In genomic region chr2:80238692-80239469, GRCh38 we compare ENCODE assay signal across 8 cellular contexts.
DNase-seq lines count a peak whose midpoint lies in the region; ATAC-seq, FAIRE-seq and TF ChIP-seq lines count a peak whose summit lies in the region.

No MANE protein-coding gene starts in this region.

- H2BK5ac ChIP-seq in H1 (ENCODE audit: low read depth, low read length): no peak overlapping the region

- no peak overlapping the region for H3K18ac ChIP-seq in H1 (ENCODE audit: extremely low read depth, low read length)

- no peak overlapping the region for H3K14ac ChIP-seq in H1 (ENCODE audit: insufficient read length)

- H4K91ac ChIP-seq in H1 (replicated peaks; ENCODE audit: insufficient read length, low read length): no peak overlapping the region

- H3K27me3 Mint-ChIP-seq in nephron progenitor cell (ENCODE audit: low read depth, poor library complexity): no peaks in the 10 kb centered on the region

- no peak overlapping the region for H3K9ac ChIP-seq in H1 (replicated peaks in 1 of 4; ENCODE audit: extremely low read depth in 1 of 4, low read depth in 3 of 4, low read length in 3 of 4)

- H3K4me2 ChIP-seq in H1 (ENCODE audit: insufficient read depth in 1 of 2, low read depth in 2 of 2, low read length in 2 of 2): no peak overlapping the region

- POLR2A ChIA-PET in H1 (lab: Charles Lee; ENCODE audit: partially characterized antibody): no interaction called here

- H3K23ac ChIP-seq in H1 (ENCODE audit: insufficient read length): no peak overlapping the region

- peak; percentile 41 to 65 for TF ChIP-seq RAD21 in H1 (IDR thresholded peaks at IDR 0.05 in 1 of 2, conservative IDR thresholded peaks at IDR 0.05 in 1 of 2; ENCODE audit: low read depth in 2 of 2, low read length in 2 of 2)

- peak overlapping the region; percentile 32 for H3K56ac ChIP-seq in H1 (replicated peaks; ENCODE audit: insufficient read length, low read depth, low read length)

- no peak overlapping the region for H2BK15ac ChIP-seq in H1 (ENCODE audit: low read length)

- no peaks in the 10 kb centered on the region for H3K36me3 ChIP-seq in H1 (ENCODE audit: control insufficient read depth in 2 of 4, insufficient read depth in 4 of 4, low read length in 3 of 4)

- peak; percentile 54 to 79 (median 64) for TF ChIP-seq CTCF in H1 (IDR thresholded peaks at IDR 0.05; ENCODE audit: control extremely low read depth in 1 of 3, insufficient read depth in 1 of 3, low read depth in 1 of 3, low read length in 3 of 3)
- peak; percentile 72 for TF ChIP-seq CTCF in nephron progenitor cell (IDR thresholded peaks at IDR 0.05)

- no peak overlapping the region for H4K5ac ChIP-seq in H1 (ENCODE audit: insufficient read length, low read depth, low read length)

- H3K23me2 ChIP-seq in H1 (ENCODE audit: low read depth, low read length): no peaks in the 10 kb centered on the region

- H3K79me2 ChIP-seq in H1 (ENCODE audit: control insufficient read depth in 1 of 2, insufficient read depth in 2 of 2, low read length in 2 of 2): no peaks in the 10 kb centered on the region

- peaks cover 3% of the 10 kb centered on the region for H3K9me3 Mint-ChIP-seq in nephron progenitor cell

- peak; percentile 78 for FAIRE-seq in H1 (lab: Jason Lieb, UNC)

- ATAC-seq in HG02870 (IDR thresholded peaks at IDR 0.05; ENCODE audit: unreplicated experiment): no peak
- no peak for ATAC-seq in GM19463 (IDR thresholded peaks at IDR 0.05; ENCODE audit: unreplicated experiment)
- no peak for ATAC-seq in GM21381 (IDR thresholded peaks at IDR 0.05; ENCODE audit: unreplicated experiment)

- no peak overlapping the region for H3K4me3 Mint-ChIP-seq in nephron progenitor cell

- no peak overlapping the region for H3K4ac ChIP-seq in H1 (replicated peaks; ENCODE audit: insufficient read length, low read depth, low read length)

- H3K4me3 ChIP-seq in H1 (ENCODE audit: extremely low read depth in 1 of 4, insufficient read depth in 2 of 4, low read depth in 3 of 4, low read length in 4 of 4): no peak overlapping the region

- H2AFZ ChIP-seq in H1 (ENCODE audit: low read length): peak overlapping the region; percentile 79; the same call in 1 of the 2 replicates

- H2AK5ac ChIP-seq in H1 (ENCODE audit: low read depth, low read length): no peak overlapping the region

- no peaks in the 10 kb centered on the region for H3K36me3 Mint-ChIP-seq in nephron progenitor cell (ENCODE audit: low read depth)

- no peaks in the 10 kb centered on the region for H3K4me1 Mint-ChIP-seq in nephron progenitor cell

- H2BK120ac ChIP-seq in H1 (replicated peaks; ENCODE audit: low read depth, low read length): no peak overlapping the region

- H3K9me3 ChIP-seq in H1 (ENCODE audit: insufficient read depth in 2 of 2, low read depth in 1 of 2, low read length in 1 of 2): no peaks in the 10 kb centered on the region

- H2BK12ac ChIP-seq in H1 (ENCODE audit: low read depth, low read length): 0 out of 2 replicates have a peak overlapping the region, but pooled peaks have one; percentile 13

- H3K27me3 ChIP-seq in H1 (replicated peaks in 1 of 4; ENCODE audit: control insufficient read depth in 3 of 4, extremely low read depth in 1 of 4, insufficient read depth in 3 of 4, low read length in 3 of 4): no peaks in the 10 kb centered on the region

- H3K79me1 ChIP-seq in H1 (ENCODE audit: low read depth, low read length): no peaks in the 10 kb centered on the region

- H4K20me1 ChIP-seq in H1 (replicated peaks in 1 of 2; ENCODE audit: control insufficient read depth in 1 of 2, insufficient read depth in 2 of 2, low read length in 2 of 2): no peaks in the 10 kb centered on the region

- H4K8ac ChIP-seq in H1 (ENCODE audit: extremely low read depth, insufficient read depth, low read length): no peak overlapping the region

- no peak overlapping the region for H2BK20ac ChIP-seq in H1 (ENCODE audit: low read length)

- no peak for TF ChIP-seq EP300 in H1 (IDR thresholded peaks at IDR 0.05; ENCODE audit: borderline replicate concordance in 1 of 2, low read depth in 2 of 2, low read length in 2 of 2)

- CTCF ChIA-PET in H1 (lab: Charles Lee; ENCODE audit: partially characterized antibody): interaction anchor here (0.6 to 3.1 kb wide), 61 partner anchors 8 to 336 kb away, joined by 3 to 60 read pairs (median 4); no protein-coding TSS in a partner anchor

- H3K4me1 ChIP-seq in H1 (replicated peaks in 1 of 4; ENCODE audit: control insufficient read depth in 3 of 4, insufficient read depth in 4 of 4, low read length in 3 of 4): no peaks in the 10 kb centered on the region

- DNase-seq in stimulated activated CD4-positive, alpha-beta T cell treated with anti-CD3 and anti-CD28 coated beads, Interleukin-12 subunit alpha, Interleukin-12 subunit beta, amount 100 ng/mL, for 4 hours: peak; percentile 1
- no peak for DNase-seq in stimulated activated CD4-positive, alpha-beta T cell treated with anti-CD3 and anti-CD28 coated beads, Interleukin-4, amount 100 ng/mL, for 24 hours
- DNase-seq in NCI-H526 (lab: John Stamatoyannopoulos, UW) (peak; percentile 4 to 42), H1 (ENCODE audit: low read depth in 1 of 2, low spot score in 2 of 2) (peak in 1 of 2 experiments; percentile 80), nephron progenitor cell (peak; percentile 54)

- TF ChIP-seq POLR2A in H1 (IDR thresholded peaks at IDR 0.05; ENCODE audit: control extremely low read depth in 1 of 2, low read depth in 2 of 2, low read length in 2 of 2): no peak

- 57% methylated on average over 11 of the region's 11 CpGs; no CpG with 5 or more reads in 1 of the 2 experiments for WGBS in H1 (ENCODE audit: extremely low coverage in 1 of 2, insufficient coverage in 1 of 2, insufficient read length in 1 of 2, insufficient replicate concordance in 2 of 2, low coverage in 1 of 2, low lambda C conversion rate in 2 of 2, missing lambda C conversion rate in 1 of 2), 2 experiments

- no peak overlapping the region for H3K27ac Mint-ChIP-seq in nephron progenitor cell

- no peak overlapping the region for H3K27ac ChIP-seq in H1 (ENCODE audit: low read depth, low read length)

TF ChIP-seq in H1, 55 proteins besides CTCF, POLR2A, EP300 and RAD21:
- TF ChIP-seq KDM1A (IDR thresholded peaks at IDR 0.05; ENCODE audit: borderline replicate concordance, low read length): no peak
- no peak for TF ChIP-seq EGR1 (IDR thresholded peaks at IDR 0.05; ENCODE audit: borderline replicate concordance, low read depth, low read length)
- no peak for TF ChIP-seq CREB1 (IDR thresholded peaks at IDR 0.05)
- no peak for TF ChIP-seq NANOG (IDR thresholded peaks at IDR 0.05; ENCODE audit: insufficient read depth, low read depth, low read length, poor library complexity, severe bottlenecking)
- no peak for TF ChIP-seq PHF8 (conservative IDR thresholded peaks at IDR 0.05; ENCODE audit: low read depth, low read length)
- no peak for TF ChIP-seq GABPA (IDR thresholded peaks at IDR 0.05; ENCODE audit: borderline replicate concordance, insufficient read depth, low read length)
- TF ChIP-seq, protein P1, sequence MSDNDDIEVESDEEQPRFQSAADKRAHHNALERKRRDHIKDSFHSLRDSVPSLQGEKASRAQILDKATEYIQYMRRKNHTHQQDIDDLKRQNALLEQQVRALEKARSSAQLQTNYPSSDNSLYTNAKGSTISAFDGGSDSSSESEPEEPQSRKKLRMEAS (IDR thresholded peaks at IDR 0.05): no peak
- TF ChIP-seq JUND (IDR thresholded peaks at IDR 0.05; ENCODE audit: low read length): no peak
- no peak for TF ChIP-seq FOSL1 (IDR thresholded peaks at IDR 0.05; ENCODE audit: insufficient read depth, low read depth, low read length)
- TF ChIP-seq HDAC6 (IDR thresholded peaks at IDR 0.05; ENCODE audit: low read depth, low read length): no peak
- no peak for TF ChIP-seq TEAD4 (IDR thresholded peaks at IDR 0.05; ENCODE audit: low read depth, low read length)
- TF ChIP-seq SIN3A (conservative IDR thresholded peaks at IDR 0.05 in 1 of 2, IDR thresholded peaks at IDR 0.05 in 1 of 2; ENCODE audit: low read depth in 1 of 2, low read length in 2 of 2): no peak
